Comparison of ENCODE assay signal across 12 cellular contexts in the genomic region with DNA sequence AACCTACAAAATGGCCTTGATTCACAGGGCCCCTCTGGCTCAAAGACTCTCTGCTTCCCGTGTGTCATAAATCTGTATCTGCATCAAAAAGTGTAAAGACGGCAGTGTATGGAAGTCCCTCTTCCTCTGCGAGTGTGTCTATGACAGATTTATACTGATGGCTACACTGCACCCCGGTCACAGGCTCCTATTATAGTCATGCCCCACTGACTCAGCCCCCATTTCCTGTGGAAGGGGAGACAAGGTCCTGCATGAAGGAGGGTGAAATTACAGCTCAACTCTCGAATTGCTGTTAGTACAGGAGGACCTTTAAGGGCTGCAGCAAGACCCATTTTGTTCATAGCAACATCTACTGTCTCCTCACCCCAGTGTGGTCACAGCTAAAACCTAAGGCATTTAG.
DNase-seq lines count a peak whose midpoint lies in the region; ATAC-seq and TF ChIP-seq lines count a peak whose summit lies in the region.
"Had no signal": no experiment of that assay in that cellular context is flagged by ENCODE, and none has a peak within 500 bp of the region (broad histone marks: within the 10 kb centered on the region; RNA-seq: fewer than 3 reads in every experiment).

No MANE protein-coding gene starts in this region.

- no peak overlapping the region for H3K27ac Mint-ChIP-seq in T-helper 17 cell
- H3K27ac Mint-ChIP-seq: CD4-positive, alpha-beta T cell; T-helper 2 cell treated with Interferon-gamma antibody and Interleukin-4, amounts not matched to agents 5 μg/mL and 100 μg/mL, for 36 hours had no signal

- H3K4me3 ChIP-seq in hepatocyte = no peak overlapping the region
- H3K4me3 ChIP-seq: gastrocnemius medialis had no signal

- peaks cover 69% of the 10 kb centered on the region for H3K4me1 ChIP-seq in hepatocyte (ENCODE audit: insufficient read depth)

- peak; percentile 25 for ATAC-seq in T-helper 17 cell
- ATAC-seq in HG03280 (IDR thresholded peaks at IDR 0.05; ENCODE audit: unreplicated experiment) = no peak
- ATAC-seq in GM19324 (IDR thresholded peaks at IDR 0.05; ENCODE audit: low FRiP score, unreplicated experiment) = no peak

- H3K36me3 Mint-ChIP-seq in T-helper 17 cell (ENCODE audit: low read depth) = peaks cover 2% of the 10 kb centered on the region

- H4K20me1 ChIP-seq in hepatocyte (ENCODE audit: insufficient read depth, poor library complexity, severe bottlenecking) = no peaks in the 10 kb centered on the region

- peaks cover 2% of the 10 kb centered on the region for H3K4me1 Mint-ChIP-seq in T-helper 17 cell

- WGBS in hepatocyte (ENCODE audit: low lambda C conversion rate, missing lambda C conversion rate) = 42% methylated on average over 5 of the region's 5 CpGs

- H3K4me3 Mint-ChIP-seq in T-helper 17 cell = no peak overlapping the region
- H3K4me3 Mint-ChIP-seq: CD4-positive, alpha-beta T cell; T-helper 2 cell treated with Interferon-gamma antibody and Interleukin-4, amounts not matched to agents 5 μg/mL and 100 μg/mL, for 36 hours had no signal

- no peaks in the 10 kb centered on the region for H3K27me3 ChIP-seq in hepatocyte
- H3K27me3 ChIP-seq: gastrocnemius medialis had no signal

- no peaks in the 10 kb centered on the region for H3K9me3 ChIP-seq in T-helper 17 cell (ENCODE audit: control insufficient read depth, low read length, poor library complexity, severe bottlenecking)
- H3K9me3 ChIP-seq in hepatocyte (ENCODE audit: low read depth) = no peaks in the 10 kb centered on the region
- H3K9me3 ChIP-seq: gastrocnemius medialis had no signal

- H3K36me3 ChIP-seq in hepatocyte (replicated peaks; ENCODE audit: insufficient read depth, low read depth) = no peaks in the 10 kb centered on the region
- H3K36me3 ChIP-seq: gastrocnemius medialis had no signal

- TF ChIP-seq CTCF in hepatocyte (IDR thresholded peaks at IDR 0.05; ENCODE audit: poor library complexity) = no peak

- peak overlapping the region; percentile 58 for H3K4me2 ChIP-seq in hepatocyte

- H3K27me3 Mint-ChIP-seq in T-helper 17 cell = peaks cover 59% of the 10 kb centered on the region

- peak; percentile 8 for DNase-seq in stimulated activated CD4-positive, alpha-beta T cell treated with anti-CD3 and anti-CD28 coated beads, Interleukin-1b, Interleukin-23, amount 100 ng/mL, for 48 hours
- no peak for DNase-seq in stimulated activated CD4-positive, alpha-beta T cell treated with anti-CD3 and anti-CD28 coated beads, Interleukin-4, amount 100 ng/mL, for 24 hours
- DNase-seq in T-helper 17 cell (no peak), hepatocyte (ENCODE audit: low spot score) (no peak), HT-29 (ENCODE audit: low spot score) (no peak), C1 segment of cervical spinal cord (lab: John Stamatoyannopoulos, UW) (no peak)
- DNase-seq: CD4-positive, alpha-beta T cell; gastrocnemius medialis; NCI-H187 had no signal

- H3K79me2 ChIP-seq in hepatocyte = peaks cover 29% of the 10 kb centered on the region

- no peak overlapping the region for H2AFZ ChIP-seq in hepatocyte

- no peaks in the 10 kb centered on the region for H3K9me2 ChIP-seq in hepatocyte (replicated peaks; ENCODE audit: insufficient read depth)

- peak overlapping the region; percentile 92 for H3K27ac ChIP-seq in hepatocyte
